In the genomic region with DNA sequence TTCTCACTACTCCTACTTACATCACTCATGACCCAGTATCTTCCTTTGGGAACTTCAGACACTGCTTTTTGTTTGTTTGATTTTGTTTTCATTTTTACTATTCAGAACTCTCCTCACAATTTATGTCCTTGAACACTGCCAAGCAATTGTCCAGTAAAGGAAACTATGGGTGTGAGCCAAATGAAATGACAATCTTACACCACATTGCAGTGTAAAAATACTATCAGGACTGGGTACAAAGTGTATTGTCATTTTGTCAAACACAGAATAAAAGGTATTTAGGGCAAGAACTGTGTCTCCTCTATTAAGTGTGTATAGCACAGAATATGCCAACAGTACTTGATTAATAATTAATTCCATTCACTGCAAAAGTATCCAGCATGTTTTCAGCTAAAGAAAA, we compare ENCODE assay signal across 20 cellular contexts.
A peak's percentile ranks its signal among the peaks of the same experiment; 100 is the strongest.
DNase-seq lines count a peak whose midpoint lies in the region; ATAC-seq, FAIRE-seq and TF ChIP-seq lines count a peak whose summit lies in the region.
"Had no signal": no experiment of that assay in that cellular context is flagged by ENCODE, and none has a peak within 500 bp of the region (broad histone marks: within the 10 kb centered on the region; RNA-seq: fewer than 3 reads in every experiment).

No MANE protein-coding gene starts in this region.

- H3K36me3 Mint-ChIP-seq in mesothelial cell of epicardium: no peaks in the 10 kb centered on the region
- no peaks in the 10 kb centered on the region for H3K36me3 Mint-ChIP-seq in activated CD4-positive, alpha-beta memory T cell treated with anti-CD3 and anti-CD28 coated beads, Interleukin-2, amount 10 ng/mL, durations not matched to agents 7 days and 5 days (ENCODE audit: low read depth)
- H3K36me3 Mint-ChIP-seq: CD4-positive, CD25-positive, alpha-beta regulatory T cell had no signal

- in situ Hi-C loops in G401 (cut with HindIII; ENCODE audit: low sequenced_read_pairs): no loop called here

- peak; percentile 31 for FAIRE-seq in endometrium (lab: Jason Lieb, UNC)
- FAIRE-seq: GM19239 had no signal

- CTCF ChIA-PET in activated CD4-positive, alpha-beta memory T cell treated with anti-CD3 and anti-CD28 coated beads, Interleukin-2, amount 10 ng/mL, durations not matched to agents 7 days and 5 days (lab: Charles Lee): no interaction called here

- H3K27me3 Mint-ChIP-seq in mesothelial cell of epicardium (ENCODE audit: low read depth): no peaks in the 10 kb centered on the region
- H3K27me3 Mint-ChIP-seq in activated CD4-positive, alpha-beta memory T cell treated with anti-CD3 and anti-CD28 coated beads, Interleukin-2, amount 10 ng/mL, durations not matched to agents 7 days and 5 days: no peaks in the 10 kb centered on the region
- H3K27me3 Mint-ChIP-seq: B cell; CD4-positive, CD25-positive, alpha-beta regulatory T cell had no signal

- H3K4me3 Mint-ChIP-seq in mesothelial cell of epicardium: no peak overlapping the region
- H3K4me3 Mint-ChIP-seq in activated CD4-positive, alpha-beta memory T cell treated with anti-CD3 and anti-CD28 coated beads, Interleukin-2, amount 10 ng/mL, durations not matched to agents 7 days and 5 days: no peak overlapping the region
- H3K4me3 Mint-ChIP-seq: B cell; CD4-positive, CD25-positive, alpha-beta regulatory T cell had no signal

- no peak for ATAC-seq in HG03571 (IDR thresholded peaks at IDR 0.05; ENCODE audit: unreplicated experiment)

- peak; percentile 5 for DNase-seq in G401 (ENCODE audit: low spot score)
- DNase-seq in medulla oblongata (ENCODE audit: extremely low spot score): peak; percentile 4
- DNase-seq in putamen (ENCODE audit: low spot score): peak; percentile 0
- DNase-seq in mesothelial cell of epicardium (ENCODE audit: low spot score in 2 of 2, unreplicated experiment in 2 of 2): no peak
- DNase-seq in activated CD4-positive, alpha-beta memory T cell treated with anti-CD3 and anti-CD28 coated beads, Interleukin-2, amount 10 ng/mL, durations not matched to agents 7 days and 5 days: no peak
- no peak for DNase-seq in GM19240 (ENCODE audit: insufficient read length, low spot score)
- DNase-seq: 8988T; CD4-positive, CD25-positive, alpha-beta regulatory T cell; COR-L47; DMS 273 treated with DMSO at 0.1 percent for 48 hours; GDM1; NCI-H1417 treated with DMSO at 0.1 percent for 48 hours; NCI-H187 treated with DMSO at 0.1 percent for 48 hours; NCI-H2227 treated with DMSO at 0.1 percent for 48 hours; NCI-H524; SHP77 treated with DMSO at 0.1 percent for 48 hours had no signal

- no peak overlapping the region for H3K27ac Mint-ChIP-seq in mesothelial cell of epicardium
- no peak overlapping the region for H3K27ac Mint-ChIP-seq in activated CD4-positive, alpha-beta memory T cell treated with anti-CD3 and anti-CD28 coated beads, Interleukin-2, amount 10 ng/mL, durations not matched to agents 7 days and 5 days
- H3K27ac Mint-ChIP-seq: B cell; CD4-positive, CD25-positive, alpha-beta regulatory T cell had no signal

- H3K9me3 Mint-ChIP-seq in mesothelial cell of epicardium: peaks cover 10% of the 10 kb centered on the region
- H3K9me3 Mint-ChIP-seq in activated CD4-positive, alpha-beta memory T cell treated with anti-CD3 and anti-CD28 coated beads, Interleukin-2, amount 10 ng/mL, durations not matched to agents 7 days and 5 days: peaks cover 11% of the 10 kb centered on the region

- POLR2A ChIA-PET in activated CD4-positive, alpha-beta memory T cell treated with anti-CD3 and anti-CD28 coated beads, Interleukin-2, amount 10 ng/mL, durations not matched to agents 7 days and 5 days (lab: Charles Lee): no interaction called here

- H3K4me1 Mint-ChIP-seq in mesothelial cell of epicardium: no peaks in the 10 kb centered on the region
- no peaks in the 10 kb centered on the region for H3K4me1 Mint-ChIP-seq in activated CD4-positive, alpha-beta memory T cell treated with anti-CD3 and anti-CD28 coated beads, Interleukin-2, amount 10 ng/mL, durations not matched to agents 7 days and 5 days
- H3K4me1 Mint-ChIP-seq: B cell; CD4-positive, CD25-positive, alpha-beta regulatory T cell had no signal

- no peak for TF ChIP-seq CTCF in mesothelial cell of epicardium (IDR thresholded peaks at IDR 0.05; ENCODE audit: unreplicated experiment)

Comparison
In these comparisons a context has a peak if more than half of its experiments do, and no peak if none do; other contexts are left out.
1. DNase-seq: peak in G401 (single experiment), medulla oblongata (single experiment) and putamen (single experiment); none in mesothelial cell of epicardium (0 of 2), activated CD4-positive, alpha-beta memory T cell treated with anti-CD3 and anti-CD28 coated beads, Interleukin-2, amount 10 ng/mL, durations not matched to agents 7 days and 5 days (single experiment) and GM19240 (single experiment).